Comparison of ENCODE assay signal across 9 cellular contexts in genomic region chr20:47453167-47453782, GRCh38. TPM values are rescaled to one million over a fixed set of nuclear protein-coding genes. Genes with fewer than 3 reads are reported as not detected.
DNase-seq lines count a peak whose midpoint lies in the region; ATAC-seq and TF ChIP-seq lines count a peak whose summit lies in the region.
"Had no signal": no experiment of that assay in that cellular context is flagged by ENCODE, and none has a peak within 500 bp of the region (broad histone marks: within the 10 kb centered on the region; RNA-seq: fewer than 3 reads in every experiment).

No MANE protein-coding gene starts in this region.

- peaks cover 70% of the 10 kb centered on the region for H3K4me1 Mint-ChIP-seq in activated T-cell treated with anti-CD3 and anti-CD28 coated beads, Interleukin-2, amount 50 U/mL, for 72 hours (ENCODE audit: low read depth)

- H3K4me3 Mint-ChIP-seq in activated T-cell treated with anti-CD3 and anti-CD28 coated beads, Interleukin-2, amount 50 U/mL, for 72 hours = peak overlapping the region; percentile 34 to 38

- H3K4me3 ChIP-seq in mucosa of descending colon = no peak overlapping the region

- intact Hi-C loops in mucosa of descending colon (cut with DNase I, micrococcal nuclease) = no loop called here

- peak; percentile 90 to 91 for ATAC-seq in activated T-cell treated with anti-CD3 and anti-CD28 coated beads, Interleukin-2, amount 50 U/mL, for 72 hours (replicated peaks in 1 of 2)
- ATAC-seq in mucosa of descending colon = peak; percentile 64

- H3K27ac Mint-ChIP-seq in activated T-cell treated with anti-CD3 and anti-CD28 coated beads, Interleukin-2, amount 50 U/mL, for 72 hours = peak overlapping the region; percentile 22

- H3K9me3 ChIP-seq in mucosa of descending colon = no peaks in the 10 kb centered on the region
- H3K9me3 ChIP-seq: neutrophil had no signal

- peaks cover 0 to 2% of the 10 kb centered on the region in 2 donors for H3K9me3 Mint-ChIP-seq in activated T-cell treated with anti-CD3 and anti-CD28 coated beads, Interleukin-2, amount 50 U/mL, for 72 hours

- TF ChIP-seq CTCF in GM20000 (IDR thresholded peaks at IDR 0.05; ENCODE audit: extremely low read depth, missing control alignments) (no peak), mucosa of descending colon (IDR thresholded peaks at IDR 0.05) (no peak)

- no peaks in the 10 kb centered on the region for H3K36me3 ChIP-seq in mucosa of descending colon (ENCODE audit: low read depth)
- H3K36me3 ChIP-seq: neutrophil had no signal

- H3K27me3 Mint-ChIP-seq in activated T-cell treated with anti-CD3 and anti-CD28 coated beads, Interleukin-2, amount 50 U/mL, for 72 hours (ENCODE audit: low read depth) = no peaks in the 10 kb centered on the region

- H3K36me3 Mint-ChIP-seq in activated T-cell treated with anti-CD3 and anti-CD28 coated beads, Interleukin-2, amount 50 U/mL, for 72 hours (ENCODE audit: insufficient read depth in 2 of 2) = no peaks in the 10 kb centered on the region

- no peaks in the 10 kb centered on the region for H3K4me1 ChIP-seq in mucosa of descending colon (ENCODE audit: low read depth)

- DNase-seq in Daoy (ENCODE audit: low read depth) (peak; percentile 92), GM20000 (ENCODE audit: low spot score) (peak; percentile 73), HPDE6-E6E7 (ENCODE audit: extremely low spot score) (peak; percentile 66), mucosa of descending colon (peak in 1 of 3 donors; percentile 18), CD1c-positive myeloid dendritic cell (ENCODE audit: extremely low spot score) (no peak), NCI-H446 (lab: John Stamatoyannopoulos, UW) (no peak), anterior cingulate cortex (lab: John Stamatoyannopoulos, UW) (no peak)
- peak; percentile 73 to 76 for DNase-seq in activated T-cell treated with anti-CD3 and anti-CD28 coated beads, Interleukin-2, amount 50 U/mL, for 72 hours

RNA-seq across cellular contexts. Expression of gene NCOA3, which starts 48.4 kb away (rescaled TPM):
- 13.4 and 13.7 TPM in 2 replicates for total RNA-seq in Daoy (2014; rRNA removed; shearing (Covaris generic))
- total RNA-seq in activated T-cell treated with anti-CD3 and anti-CD28 coated beads, Interleukin-2, amount 50 U/mL, for 72 hours = 100 to 1,000 TPM in 1 of 2 donors, 10 to 100 TPM in 1; 76.0 to 113 TPM
- total RNA-seq in mucosa of descending colon = 10 to 100 TPM; 22.8 to 28.8 (median 24.7) TPM

Comparison
In these comparisons a context has a peak if more than half of its experiments do, and no peak if none do; other contexts are left out.
1. DNase-seq: peak in Daoy (single experiment), GM20000 (single experiment), HPDE6-E6E7 (single experiment) and activated T-cell treated with anti-CD3 and anti-CD28 coated beads, Interleukin-2, amount 50 U/mL, for 72 hours (2 of 2); none in CD1c-positive myeloid dendritic cell (single experiment), NCI-H446 (0 of 2) and anterior cingulate cortex (0 of 58).